ENCODE assay signal across 19 cellular contexts in the genomic region with DNA sequence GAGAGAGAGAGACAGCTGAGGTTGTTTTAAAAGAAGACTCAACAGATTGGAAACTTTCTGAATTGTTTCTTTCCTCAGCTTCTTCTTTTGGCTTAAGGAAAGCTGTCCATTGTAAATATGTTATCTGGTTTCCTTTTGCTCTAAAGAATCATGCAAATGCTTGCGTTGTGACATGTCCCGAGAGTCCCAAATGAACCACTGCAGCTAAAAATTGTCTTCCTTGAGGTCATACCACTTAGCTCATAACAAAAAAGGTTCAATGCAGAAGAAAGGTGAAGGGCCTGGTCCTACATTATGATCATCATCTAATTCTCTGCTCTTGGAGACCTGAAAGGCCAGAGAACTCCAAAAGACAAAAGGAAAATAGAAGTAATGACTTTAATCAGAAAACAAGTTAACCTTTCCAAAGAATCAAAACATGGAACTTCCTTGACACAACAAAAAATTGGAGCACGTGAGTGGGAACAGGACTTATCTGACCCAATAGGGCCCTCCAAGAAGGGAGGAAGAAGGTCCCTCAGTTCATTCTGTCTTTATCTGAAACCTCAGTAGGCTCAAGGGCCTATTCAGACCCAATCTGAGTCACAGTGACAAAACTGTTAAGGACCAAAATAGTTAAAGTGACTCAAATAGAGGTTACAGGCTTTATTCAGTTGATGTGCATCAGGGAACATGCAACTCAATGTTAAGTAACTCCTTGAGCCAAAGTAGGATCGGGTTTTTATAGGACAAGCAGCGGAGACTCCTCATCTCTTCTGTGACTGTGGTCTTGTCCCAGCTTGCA. TPM values are rescaled to one million over a fixed set of nuclear protein-coding genes. Genes with fewer than 3 reads are reported as not detected.
DNase-seq lines count a peak whose midpoint lies in the region; ATAC-seq and TF ChIP-seq lines count a peak whose summit lies in the region.
"Had no signal": no experiment of that assay in that cellular context is flagged by ENCODE, and none has a peak within 500 bp of the region (broad histone marks: within the 10 kb centered on the region; RNA-seq: fewer than 3 reads in every experiment).

No MANE protein-coding gene starts in this region.

- intact Hi-C loops in sigmoid colon (cut with DNase I) (no loop called here), ovary (cut with DNase I) (no loop called here)

- in situ Hi-C loops in GM13977 (cut with MboI; ENCODE audit: low pct_unique_long_range_greater_than_20kb, low sequenced_read_pairs, unreplicated experiment) = no loop called here

- no peak overlapping the region for H3K4me2 ChIP-seq in SK-N-SH

- H3K27ac ChIP-seq in SK-N-SH (ENCODE audit: low read depth in 2 of 2, low read length in 1 of 2) = no peak overlapping the region
- H3K27ac ChIP-seq in sigmoid colon = no peak overlapping the region
- H3K27ac ChIP-seq in ovary = no peak overlapping the region
- H3K27ac ChIP-seq: right lobe of liver had no signal

- H3F3A ChIP-seq in SK-N-SH (replicated peaks; ENCODE audit: insufficient read depth) = no peaks in the 10 kb centered on the region

- no peak for TF ChIP-seq RAD21 in SK-N-SH (IDR thresholded peaks at IDR 0.05; ENCODE audit: low read length)

- no peaks in the 10 kb centered on the region for H3K79me2 ChIP-seq in SK-N-SH (ENCODE audit: insufficient read depth)

- no peak overlapping the region for H3K9ac ChIP-seq in SK-N-SH

- no peaks in the 10 kb centered on the region for H3K9me3 ChIP-seq in SK-N-SH
- H3K9me3 ChIP-seq in sigmoid colon = no peaks in the 10 kb centered on the region
- H3K9me3 ChIP-seq in ovary = no peaks in the 10 kb centered on the region
- H3K9me3 ChIP-seq: MG63, right lobe of liver had no signal

- DNase-seq in GM13977 (ENCODE audit: low spot score) (peak; percentile 6), SK-N-SH (no peak), sigmoid colon (no peak), ovary (no peak)
- DNase-seq: central memory CD4-positive, alpha-beta T cell; MG63; NCI-H2029; NCI-H748 treated with DMSO at 0.1 percent for 48 hours; right lobe of liver; stimulated activated CD4-positive, alpha-beta T cell treated with anti-CD3 and anti-CD28 coated beads, Interleukin-4, amount 100 ng/mL, for 4 hours; stimulated activated naive B cell treated with anti-CD40 and anti-IgM and Interleukin-4, amounts not matched to agents 10 μg/mL and 1 μg/mL and 100 μg/mL, for 72 hours had no signal

- no peaks in the 10 kb centered on the region; the same call in 1 of the 2 replicates for H4K20me1 ChIP-seq in SK-N-SH (ENCODE audit: insufficient read depth)

- H3K27me3 ChIP-seq in SK-N-SH (ENCODE audit: insufficient read depth) = peaks cover 5% of the 10 kb centered on the region; the same call in 1 of the 2 replicates
- no peaks in the 10 kb centered on the region for H3K27me3 ChIP-seq in sigmoid colon
- no peaks in the 10 kb centered on the region for H3K27me3 ChIP-seq in ovary
- H3K27me3 ChIP-seq: MG63, right lobe of liver had no signal

- H3K4me1 ChIP-seq in SK-N-SH (ENCODE audit: control insufficient read depth in 1 of 2, insufficient read depth in 2 of 2, low read depth in 1 of 2, low read length in 1 of 2) = no peaks in the 10 kb centered on the region
- no peaks in the 10 kb centered on the region for H3K4me1 ChIP-seq in sigmoid colon
- H3K4me1 ChIP-seq in ovary (ENCODE audit: insufficient read depth) = no peaks in the 10 kb centered on the region
- H3K4me1 ChIP-seq: right lobe of liver had no signal

- TF ChIP-seq POLR2A in sigmoid colon (IDR thresholded peaks at IDR 0.05) (no peak), ovary (IDR thresholded peaks at IDR 0.05) (no peak)

- no peaks in the 10 kb centered on the region; the same call in 1 of the 2 replicates for H3K9me2 ChIP-seq in SK-N-SH

- CTCF ChIA-PET in SK-N-SH (lab: Yijun Ruan, JAX) = no interaction called here

- TF ChIP-seq CTCF in GM13977 (IDR thresholded peaks at IDR 0.05; ENCODE audit: extremely low read depth, insufficient read depth, missing control alignments) (no peak), SK-N-SH (IDR thresholded peaks at IDR 0.05) (no peak), sigmoid colon (IDR thresholded peaks at IDR 0.05) (no peak), ovary (IDR thresholded peaks at IDR 0.05) (no peak)

- H3K4me3 ChIP-seq in SK-N-SH (ENCODE audit: low read depth in 2 of 2, low read length in 1 of 2) = no peak overlapping the region
- H3K4me3 ChIP-seq in sigmoid colon = no peak overlapping the region
- no peak overlapping the region for H3K4me3 ChIP-seq in ovary
- H3K4me3 ChIP-seq: MG63, right lobe of liver had no signal

- H3K36me3 ChIP-seq in SK-N-SH (replicated peaks in 1 of 2; ENCODE audit: control insufficient read depth in 1 of 2, insufficient read depth in 2 of 2, low read length in 1 of 2) (no peaks in the 10 kb centered on the region), sigmoid colon (no peaks in the 10 kb centered on the region), ovary (no peaks in the 10 kb centered on the region)
- H3K36me3 ChIP-seq: MG63, right lobe of liver had no signal

- WGBS in SK-N-SH (ENCODE audit: low lambda C conversion rate) = 10% methylated on average over 5 of the region's 5 CpGs
- 84 to 92% methylated on average over 5 of the region's 5 CpGs for WGBS in sigmoid colon, 2 donors
- 72 to 78% (median 78%) methylated on average over 5 of the region's 5 CpGs for WGBS in ovary, 3 donors

- POLR2A ChIA-PET in SK-N-SH (lab: Yijun Ruan, JAX) = no interaction called here

- H2AFZ ChIP-seq in SK-N-SH (ENCODE audit: low read depth) = no peak overlapping the region

- ATAC-seq in GM19035 (IDR thresholded peaks at IDR 0.05; ENCODE audit: unreplicated experiment) (peak; percentile 75), HG02798 (IDR thresholded peaks at IDR 0.05; ENCODE audit: poor library complexity, unreplicated experiment) (peak; percentile 67), HG03565 (IDR thresholded peaks at IDR 0.05; ENCODE audit: unreplicated experiment) (peak; percentile 88), GM18861 (IDR thresholded peaks at IDR 0.05; ENCODE audit: unreplicated experiment) (no peak)
- ATAC-seq: right lobe of liver had no signal

- no peak for TF ChIP-seq EP300 in SK-N-SH (IDR thresholded peaks at IDR 0.05; ENCODE audit: borderline replicate concordance in 1 of 2, low read depth in 1 of 2, low read length in 1 of 2)
- TF ChIP-seq EP300 in sigmoid colon (IDR thresholded peaks at IDR 0.05) = no peak
- TF ChIP-seq EP300 in ovary (IDR thresholded peaks at IDR 0.05) = no peak

TF ChIP-seq in SK-N-SH, 30 proteins besides CTCF, POLR2A, EP300 and RAD21:
- TF ChIP-seq GATA2 (CRISPR knock-in tag; IDR thresholded peaks at IDR 0.05) (no peak), FOSL2 (IDR thresholded peaks at IDR 0.05; ENCODE audit: borderline replicate concordance, low read depth) (no peak), FOXJ3 (CRISPR knock-in tag; IDR thresholded peaks at IDR 0.05) (no peak), NFIC (IDR thresholded peaks at IDR 0.05; ENCODE audit: borderline replicate concordance) (no peak), GABPA (IDR thresholded peaks at IDR 0.05; ENCODE audit: low read depth) (no peak), RXRA (IDR thresholded peaks at IDR 0.05; ENCODE audit: borderline replicate concordance, low read depth) (no peak), RFX5 (IDR thresholded peaks at IDR 0.05; ENCODE audit: low read length) (no peak)
- TF ChIP-seq, protein P1, sequence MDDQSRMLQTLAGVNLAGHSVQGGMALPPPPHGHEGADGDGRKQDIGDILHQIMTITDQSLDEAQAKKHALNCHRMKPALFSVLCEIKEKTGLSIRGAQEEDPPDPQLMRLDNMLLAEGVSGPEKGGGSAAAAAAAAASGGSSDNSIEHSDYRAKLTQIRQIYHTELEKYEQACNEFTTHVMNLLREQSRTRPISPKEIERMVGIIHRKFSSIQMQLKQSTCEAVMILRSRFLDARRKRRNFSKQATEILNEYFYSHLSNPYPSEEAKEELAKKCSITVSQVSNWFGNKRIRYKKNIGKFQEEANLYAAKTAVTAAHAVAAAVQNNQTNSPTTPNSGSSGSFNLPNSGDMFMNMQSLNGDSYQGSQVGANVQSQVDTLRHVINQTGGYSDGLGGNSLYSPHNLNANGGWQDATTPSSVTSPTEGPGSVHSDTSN (IDR thresholded peaks at IDR 0.05) = no peak
TF ChIP-seq in SK-N-SH: peak in this region for 0.

RNA-seq across cellular contexts. Expression of gene VSIG1, which starts 14.7 kb away (rescaled TPM):
- not detected in 2 replicates for polyA plus RNA-seq in SK-N-SH (2012; rRNA removed)
- not detected in 2 replicates for polyA plus RNA-seq in SK-N-SH (2012; cell fraction: cytosol; rRNA removed)
- polyA plus RNA-seq in SK-N-SH (2012; cell fraction: nucleus; rRNA removed) = not detected in 2 replicates
- total RNA-seq in sigmoid colon = under 1 TPM in 1 of 4 donors, not detected in 3; 0.36 TPM
- polyA plus RNA-seq in sigmoid colon = under 1 TPM in 1 of 3 donors, not detected in 2; 0.64 TPM
- total RNA-seq in ovary = under 1 TPM in 1 of 7 donors, not detected in 6; 0.11 TPM
- under 1 TPM; 0.04 to 0.45 TPM for polyA plus RNA-seq in ovary
- total RNA-seq: right lobe of liver had no signal
- polyA plus RNA-seq: neural cell had no signal

RNA-seq across cellular contexts. Expression of gene TEX13B, which starts 48.0 kb away (rescaled TPM):
- polyA plus RNA-seq in SK-N-SH (2012; rRNA removed) = not detected in 2 replicates
- polyA plus RNA-seq in SK-N-SH (2012; cell fraction: cytosol; rRNA removed) = not detected in 2 replicates
- not detected in 2 replicates for polyA plus RNA-seq in SK-N-SH (2012; cell fraction: nucleus; rRNA removed)
- total RNA-seq in sigmoid colon = not detected
- not detected for polyA plus RNA-seq in sigmoid colon
- not detected for total RNA-seq in ovary
- not detected for polyA plus RNA-seq in ovary
- total RNA-seq: activated CD8-positive, alpha-beta memory T cell treated with anti-CD3 and anti-CD28 coated beads for 36 hours; lung microvascular endothelial cell; right lobe of liver; urinary bladder had no signal
- polyA plus RNA-seq: neural cell, urinary bladder had no signal
